Comparison of ENCODE assay signal across 14 cellular contexts in genomic region chr11:89498845-89499448, GRCh38. TPM values are rescaled to one million over a fixed set of nuclear protein-coding genes. Genes with fewer than 3 reads are reported as not detected.
DNase-seq lines count a peak whose midpoint lies in the region; ATAC-seq and TF ChIP-seq lines count a peak whose summit lies in the region.
"Had no signal": no experiment of that assay in that cellular context is flagged by ENCODE, and none has a peak within 500 bp of the region (broad histone marks: within the 10 kb centered on the region; RNA-seq: fewer than 3 reads in every experiment).

No MANE protein-coding gene starts in this region.

- H3K27me3 Mint-ChIP-seq in nephron progenitor cell (ENCODE audit: low read depth, poor library complexity): peaks cover 4% of the 10 kb centered on the region
- H3K27me3 Mint-ChIP-seq in activated CD4-positive, alpha-beta T cell treated with anti-CD3 and anti-CD28 coated beads, Interleukin-2, amount 10 ng/mL, durations not matched to agents 24 days and 14 days: no peaks in the 10 kb centered on the region
- H3K27me3 Mint-ChIP-seq: CD4-positive, alpha-beta T cell had no signal

- no peak overlapping the region for H3K27ac ChIP-seq in body of pancreas
- H3K27ac ChIP-seq: GM23248 had no signal

- TF ChIP-seq POLR2A in body of pancreas (IDR thresholded peaks at IDR 0.05): no peak

- H3K36me3 Mint-ChIP-seq in nephron progenitor cell (ENCODE audit: low read depth): no peaks in the 10 kb centered on the region
- no peaks in the 10 kb centered on the region for H3K36me3 Mint-ChIP-seq in activated CD4-positive, alpha-beta T cell treated with anti-CD3 and anti-CD28 coated beads, Interleukin-2, amount 10 ng/mL, durations not matched to agents 24 days and 14 days (ENCODE audit: low read depth)

- intact Hi-C loops in body of pancreas (cut with DNase I): no loop called here
- intact Hi-C loops in activated CD4-positive, alpha-beta T cell treated with anti-CD3 and anti-CD28 coated beads, Interleukin-2, amount 10 ng/mL, durations not matched to agents 24 days and 14 days (cut with micrococcal nuclease): no loop called here

- H3K9me3 Mint-ChIP-seq in nephron progenitor cell: no peaks in the 10 kb centered on the region
- H3K9me3 Mint-ChIP-seq in activated CD4-positive, alpha-beta T cell treated with anti-CD3 and anti-CD28 coated beads, Interleukin-2, amount 10 ng/mL, durations not matched to agents 24 days and 14 days: no peaks in the 10 kb centered on the region
- H3K9me3 Mint-ChIP-seq: nephron had no signal

- no peak overlapping the region for H3K4me3 Mint-ChIP-seq in nephron progenitor cell
- no peak overlapping the region for H3K4me3 Mint-ChIP-seq in activated CD4-positive, alpha-beta T cell treated with anti-CD3 and anti-CD28 coated beads, Interleukin-2, amount 10 ng/mL, durations not matched to agents 24 days and 14 days
- H3K4me3 Mint-ChIP-seq: CD4-positive, alpha-beta T cell; nephron had no signal

- peaks cover 4% of the 10 kb centered on the region for H3K4me1 Mint-ChIP-seq in nephron progenitor cell
- no peaks in the 10 kb centered on the region for H3K4me1 Mint-ChIP-seq in activated CD4-positive, alpha-beta T cell treated with anti-CD3 and anti-CD28 coated beads, Interleukin-2, amount 10 ng/mL, durations not matched to agents 24 days and 14 days

- TF ChIP-seq CTCF in GM06990 (IDR thresholded peaks at IDR 0.05; ENCODE audit: insufficient read depth, low read length, poor library complexity, severe bottlenecking) (peak; percentile 27), body of pancreas (IDR thresholded peaks at IDR 0.05) (peak in 6 of 7 experiments; percentile 26 to 64 (median 42)), nephron progenitor cell (IDR thresholded peaks at IDR 0.05) (peak; percentile 17), foreskin fibroblast (IDR thresholded peaks at IDR 0.05; ENCODE audit: low read depth, low read length) (no peak)

- no peak overlapping the region for H3K4me3 ChIP-seq in GM06990 (replicated peaks; ENCODE audit: low read depth, low read length)
- H3K4me3 ChIP-seq in body of pancreas: no peak overlapping the region
- H3K4me3 ChIP-seq in foreskin fibroblast (ENCODE audit: low read depth in 1 of 2, low read length in 2 of 2): no peak overlapping the region
- H3K4me3 ChIP-seq: GM23248 had no signal

- no peaks in the 10 kb centered on the region for H3K27me3 ChIP-seq in GM06990 (replicated peaks; ENCODE audit: control insufficient read depth, insufficient read depth, low read length)
- no peaks in the 10 kb centered on the region for H3K27me3 ChIP-seq in body of pancreas

- no peak for DNase-seq in GM06990 (ENCODE audit: extremely low read depth, insufficient read length)
- DNase-seq in Kasumi-1 (lab: John Stamatoyannopoulos, UW): peak; percentile 46 to 50
- peak in 3 of 4 donors; percentile 2 to 18 (median 16) for DNase-seq in body of pancreas
- DNase-seq in nephron progenitor cell: no peak
- no peak for DNase-seq in stimulated activated CD4-positive, alpha-beta T cell treated with anti-CD3 and anti-CD28 coated beads, Interleukin-2, amount 100 ng/mL, for 48 hours
- no peak for DNase-seq in activated CD4-positive, alpha-beta T cell treated with anti-CD3 and anti-CD28 coated beads, Interleukin-2, amount 10 ng/mL, durations not matched to agents 24 days and 14 days
- DNase-seq in NCI-H2081 (lab: John Stamatoyannopoulos, UW): no peak
- no peak for DNase-seq in foreskin fibroblast
- DNase-seq: activated CD8-positive, alpha-beta memory T cell treated with anti-CD3 and anti-CD28 coated beads, Interleukin-2, amount 50 U/mL, for 48 hours; CD4-positive, alpha-beta T cell; GM23248; NCI-H2029 treated with DMSO at 0.1 percent for 48 hours; stimulated activated naive CD4-positive, alpha-beta T cell treated with Interleukin-2 at 50 U/mL for 16 hours had no signal

- H3K36me3 ChIP-seq in GM06990 (ENCODE audit: control insufficient read depth, insufficient read depth, low read length) (no peaks in the 10 kb centered on the region), body of pancreas (replicated peaks in 1 of 2; ENCODE audit: insufficient read depth in 1 of 2, low read depth in 2 of 2) (no peaks in the 10 kb centered on the region)

- no peak overlapping the region for H3K27ac Mint-ChIP-seq in nephron progenitor cell
- no peak overlapping the region for H3K27ac Mint-ChIP-seq in activated CD4-positive, alpha-beta T cell treated with anti-CD3 and anti-CD28 coated beads, Interleukin-2, amount 10 ng/mL, durations not matched to agents 24 days and 14 days
- H3K27ac Mint-ChIP-seq: CD4-positive, alpha-beta T cell; nephron had no signal

- no peaks in the 10 kb centered on the region for H3K9me3 ChIP-seq in body of pancreas

- 57 to 65% methylated on average over 5 of the region's 5 CpGs for WGBS in body of pancreas, 2 donors

- H3K4me1 ChIP-seq in body of pancreas: no peaks in the 10 kb centered on the region

- ATAC-seq in body of pancreas: peak; percentile 45

RNA-seq across cellular contexts. Expression of gene NOX4, which starts 7.8 kb away (rescaled TPM):
- total RNA-seq in body of pancreas: under 1 TPM in 1 of 2 donors, not detected in 1; 0.78 TPM
- not detected in 2 replicates for total RNA-seq in activated CD4-positive, alpha-beta T cell treated with anti-CD3 and anti-CD28 coated beads, Interleukin-2, amount 10 ng/mL, durations not matched to agents 24 days and 14 days
- total RNA-seq: CD4-positive, alpha-beta T cell had no signal

Comparison
In these comparisons a context has a peak if more than half of its experiments do, and no peak if none do; other contexts are left out.
1. DNase-seq: peak in Kasumi-1 (2 of 2) and body of pancreas (3 of 4); none in GM06990 (single experiment), nephron progenitor cell (single experiment), stimulated activated CD4-positive, alpha-beta T cell treated with anti-CD3 and anti-CD28 coated beads, Interleukin-2, amount 100 ng/mL, for 48 hours (0 of 2), activated CD4-positive, alpha-beta T cell treated with anti-CD3 and anti-CD28 coated beads, Interleukin-2, amount 10 ng/mL, durations not matched to agents 24 days and 14 days (single experiment), NCI-H2081 (0 of 2) and foreskin fibroblast (0 of 2).